14 cellular contexts compared by ENCODE assay signal in the genomic region with DNA sequence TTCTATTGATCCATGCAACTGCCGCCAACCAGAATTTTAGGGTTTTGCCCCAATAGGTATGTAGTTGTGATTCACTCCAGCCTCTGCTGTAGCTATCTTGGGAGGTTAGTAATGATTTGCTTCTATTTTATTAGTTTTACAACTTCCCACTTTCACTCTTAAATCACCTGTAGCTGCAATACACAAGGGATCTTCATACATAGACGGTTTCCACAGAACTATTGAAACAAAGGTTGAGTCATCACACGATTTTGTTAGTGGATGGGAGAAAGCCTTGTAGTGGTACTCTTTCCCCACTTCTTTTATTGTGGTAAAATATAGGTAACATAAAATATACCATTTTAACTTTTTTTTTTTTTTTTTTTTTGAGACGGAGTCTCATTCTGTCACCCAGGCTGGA.
DNase-seq lines count a peak whose midpoint lies in the region; ATAC-seq lines count a peak whose summit lies in the region.
"Had no signal": no experiment of that assay in that cellular context is flagged by ENCODE, and none has a peak within 500 bp of the region (broad histone marks: within the 10 kb centered on the region; RNA-seq: fewer than 3 reads in every experiment).

No MANE protein-coding gene starts in this region.

- intact Hi-C loops in activated CD4-positive, alpha-beta T cell treated with anti-CD3 and anti-CD28 coated beads for 36 hours (cut with DNase I, micrococcal nuclease), result no loop called here
- intact Hi-C loops in activated T-helper 1 cell treated with anti-CD3 and anti-CD28 coated beads, Interleukin-12 subunit alpha, Interleukin-12 subunit beta, Interleukin-2, Interleukin-4 antibody, amounts not matched to agents 30 ng/mL and 10 ng/mL and 1 ng/mL, durations not matched to agents 14 hours and 24 hours and 36 hours (cut with micrococcal nuclease), result no loop called here

- ATAC-seq in activated CD4-positive, alpha-beta T cell treated with anti-CD3 and anti-CD28 coated beads for 36 hours, result peak; percentile 77
- ATAC-seq in GM21717 (IDR thresholded peaks at IDR 0.05; ENCODE audit: unreplicated experiment) (peak; percentile 89), HG03095 (IDR thresholded peaks at IDR 0.05; ENCODE audit: unreplicated experiment) (peak; percentile 79)
- ATAC-seq in stimulated activated memory B cell treated with anti-CD40 and anti-IgM and Interleukin-4, amounts not matched to agents 10 μg/mL and 1 μg/mL and 100 μg/mL, for 72 hours, result peak; percentile 85
- ATAC-seq: SK-N-SH treated with all-trans-retinoic acid at 6 μM for 48 hours had no signal

- H3K27ac ChIP-seq in caudate nucleus (ENCODE audit: low read depth, low read length), result no peak overlapping the region

- H3K4me3 Mint-ChIP-seq in activated CD4-positive, alpha-beta T cell treated with anti-CD3 and anti-CD28 coated beads for 36 hours, result no peak overlapping the region
- H3K4me3 Mint-ChIP-seq in activated CD4-positive, alpha-beta T cell treated with anti-CD3 and anti-CD28 coated beads, Interleukin-2, amount 10 ng/mL, durations not matched to agents 7 days and 5 days, result no peak overlapping the region
- no peak overlapping the region for H3K4me3 Mint-ChIP-seq in stimulated activated memory B cell treated with anti-CD40 and anti-IgM and Interleukin-4, amounts not matched to agents 10 μg/mL and 1 μg/mL and 100 μg/mL, for 72 hours
- H3K4me3 Mint-ChIP-seq in activated T-helper 1 cell treated with anti-CD3 and anti-CD28 coated beads, Interleukin-12 subunit alpha, Interleukin-12 subunit beta, Interleukin-2, Interleukin-4 antibody, amounts not matched to agents 30 ng/mL and 10 ng/mL and 1 ng/mL, durations not matched to agents 14 hours and 24 hours and 36 hours, result no peak overlapping the region
- H3K4me3 Mint-ChIP-seq: activated CD4-positive, alpha-beta memory T cell treated with anti-CD3 and anti-CD28 coated beads, Interleukin-2, amount 10 ng/mL, durations not matched to agents 7 days and 5 days; activated naive CD8-positive, alpha-beta T cell treated with anti-CD3 and anti-CD28 coated beads for 36 hours had no signal

- H3K4me1 Mint-ChIP-seq in activated CD4-positive, alpha-beta T cell treated with anti-CD3 and anti-CD28 coated beads for 36 hours, result no peaks in the 10 kb centered on the region
- H3K4me1 Mint-ChIP-seq in activated CD4-positive, alpha-beta T cell treated with anti-CD3 and anti-CD28 coated beads, Interleukin-2, amount 10 ng/mL, durations not matched to agents 7 days and 5 days, result peaks cover 1% of the 10 kb centered on the region
- peaks cover 18% of the 10 kb centered on the region for H3K4me1 Mint-ChIP-seq in stimulated activated memory B cell treated with anti-CD40 and anti-IgM and Interleukin-4, amounts not matched to agents 10 μg/mL and 1 μg/mL and 100 μg/mL, for 72 hours
- peaks cover 5% of the 10 kb centered on the region for H3K4me1 Mint-ChIP-seq in activated T-helper 1 cell treated with anti-CD3 and anti-CD28 coated beads, Interleukin-12 subunit alpha, Interleukin-12 subunit beta, Interleukin-2, Interleukin-4 antibody, amounts not matched to agents 30 ng/mL and 10 ng/mL and 1 ng/mL, durations not matched to agents 14 hours and 24 hours and 36 hours (ENCODE audit: low read depth)
- H3K4me1 Mint-ChIP-seq: activated CD4-positive, alpha-beta memory T cell treated with anti-CD3 and anti-CD28 coated beads, Interleukin-2, amount 10 ng/mL, durations not matched to agents 7 days and 5 days had no signal

- H3K27me3 Mint-ChIP-seq in activated CD4-positive, alpha-beta T cell treated with anti-CD3 and anti-CD28 coated beads for 36 hours, result peaks cover 4% of the 10 kb centered on the region
- H3K27me3 Mint-ChIP-seq in activated CD4-positive, alpha-beta T cell treated with anti-CD3 and anti-CD28 coated beads, Interleukin-2, amount 10 ng/mL, durations not matched to agents 7 days and 5 days, result peaks cover 4% of the 10 kb centered on the region
- peaks cover 51% of the 10 kb centered on the region for H3K27me3 Mint-ChIP-seq in stimulated activated memory B cell treated with anti-CD40 and anti-IgM and Interleukin-4, amounts not matched to agents 10 μg/mL and 1 μg/mL and 100 μg/mL, for 72 hours
- peaks cover 16% of the 10 kb centered on the region for H3K27me3 Mint-ChIP-seq in activated T-helper 1 cell treated with anti-CD3 and anti-CD28 coated beads, Interleukin-12 subunit alpha, Interleukin-12 subunit beta, Interleukin-2, Interleukin-4 antibody, amounts not matched to agents 30 ng/mL and 10 ng/mL and 1 ng/mL, durations not matched to agents 14 hours and 24 hours and 36 hours (ENCODE audit: insufficient read depth)

- no peaks in the 10 kb centered on the region for H3K9me3 Mint-ChIP-seq in activated CD4-positive, alpha-beta T cell treated with anti-CD3 and anti-CD28 coated beads for 36 hours (ENCODE audit: low read depth)
- H3K9me3 Mint-ChIP-seq in activated CD4-positive, alpha-beta T cell treated with anti-CD3 and anti-CD28 coated beads, Interleukin-2, amount 10 ng/mL, durations not matched to agents 7 days and 5 days, result no peaks in the 10 kb centered on the region
- no peaks in the 10 kb centered on the region for H3K9me3 Mint-ChIP-seq in stimulated activated memory B cell treated with anti-CD40 and anti-IgM and Interleukin-4, amounts not matched to agents 10 μg/mL and 1 μg/mL and 100 μg/mL, for 72 hours
- no peaks in the 10 kb centered on the region for H3K9me3 Mint-ChIP-seq in activated T-helper 1 cell treated with anti-CD3 and anti-CD28 coated beads, Interleukin-12 subunit alpha, Interleukin-12 subunit beta, Interleukin-2, Interleukin-4 antibody, amounts not matched to agents 30 ng/mL and 10 ng/mL and 1 ng/mL, durations not matched to agents 14 hours and 24 hours and 36 hours
- H3K9me3 Mint-ChIP-seq: activated CD4-positive, alpha-beta memory T cell treated with anti-CD3 and anti-CD28 coated beads, Interleukin-2, amount 10 ng/mL, durations not matched to agents 7 days and 5 days; activated naive CD8-positive, alpha-beta T cell treated with anti-CD3 and anti-CD28 coated beads for 36 hours had no signal

- CTCF ChIA-PET in activated CD4-positive, alpha-beta T cell treated with anti-CD3 and anti-CD28 coated beads for 36 hours (lab: Charles Lee), result interaction anchor here (0.6 to 1.5 kb wide), 3 partner anchors 15 to 1866 kb away, joined by 3 read pairs; no protein-coding TSS in a partner anchor
- CTCF ChIA-PET in activated CD4-positive, alpha-beta T cell treated with anti-CD3 and anti-CD28 coated beads, Interleukin-2, amount 10 ng/mL, durations not matched to agents 7 days and 5 days (lab: Charles Lee), result interaction anchor here (1.2 to 1.5 kb wide), 2 partner anchors 10 to 37 kb away, joined by 3 read pairs; no protein-coding TSS in a partner anchor

- POLR2A ChIA-PET in activated CD4-positive, alpha-beta T cell treated with anti-CD3 and anti-CD28 coated beads for 36 hours (lab: Charles Lee), result no interaction called here
- POLR2A ChIA-PET in activated CD4-positive, alpha-beta T cell treated with anti-CD3 and anti-CD28 coated beads, Interleukin-2, amount 10 ng/mL, durations not matched to agents 7 days and 5 days (lab: Charles Lee), result interaction anchor here (0.6 kb wide), 2 partner anchors 87 to 360 kb away, joined by 3 read pairs; no protein-coding TSS in a partner anchor

- no peaks in the 10 kb centered on the region for H3K36me3 Mint-ChIP-seq in activated CD4-positive, alpha-beta T cell treated with anti-CD3 and anti-CD28 coated beads for 36 hours (ENCODE audit: low read depth)
- no peaks in the 10 kb centered on the region for H3K36me3 Mint-ChIP-seq in activated CD4-positive, alpha-beta T cell treated with anti-CD3 and anti-CD28 coated beads, Interleukin-2, amount 10 ng/mL, durations not matched to agents 7 days and 5 days (ENCODE audit: low read depth)
- H3K36me3 Mint-ChIP-seq in stimulated activated memory B cell treated with anti-CD40 and anti-IgM and Interleukin-4, amounts not matched to agents 10 μg/mL and 1 μg/mL and 100 μg/mL, for 72 hours, result no peaks in the 10 kb centered on the region
- no peaks in the 10 kb centered on the region for H3K36me3 Mint-ChIP-seq in activated T-helper 1 cell treated with anti-CD3 and anti-CD28 coated beads, Interleukin-12 subunit alpha, Interleukin-12 subunit beta, Interleukin-2, Interleukin-4 antibody, amounts not matched to agents 30 ng/mL and 10 ng/mL and 1 ng/mL, durations not matched to agents 14 hours and 24 hours and 36 hours (ENCODE audit: low read depth)
- H3K36me3 Mint-ChIP-seq: activated naive CD8-positive, alpha-beta T cell treated with anti-CD3 and anti-CD28 coated beads for 36 hours had no signal

- no peak overlapping the region for H3K27ac Mint-ChIP-seq in activated CD4-positive, alpha-beta T cell treated with anti-CD3 and anti-CD28 coated beads for 36 hours
- no peak overlapping the region for H3K27ac Mint-ChIP-seq in activated CD4-positive, alpha-beta T cell treated with anti-CD3 and anti-CD28 coated beads, Interleukin-2, amount 10 ng/mL, durations not matched to agents 7 days and 5 days
- H3K27ac Mint-ChIP-seq in stimulated activated memory B cell treated with anti-CD40 and anti-IgM and Interleukin-4, amounts not matched to agents 10 μg/mL and 1 μg/mL and 100 μg/mL, for 72 hours, result peak overlapping the region; percentile 30
- no peak overlapping the region for H3K27ac Mint-ChIP-seq in activated T-helper 1 cell treated with anti-CD3 and anti-CD28 coated beads, Interleukin-12 subunit alpha, Interleukin-12 subunit beta, Interleukin-2, Interleukin-4 antibody, amounts not matched to agents 30 ng/mL and 10 ng/mL and 1 ng/mL, durations not matched to agents 14 hours and 24 hours and 36 hours
- H3K27ac Mint-ChIP-seq: activated CD4-positive, alpha-beta memory T cell treated with anti-CD3 and anti-CD28 coated beads, Interleukin-2, amount 10 ng/mL, durations not matched to agents 7 days and 5 days; activated naive CD8-positive, alpha-beta T cell treated with anti-CD3 and anti-CD28 coated beads for 36 hours had no signal

- DNase-seq in activated CD4-positive, alpha-beta T cell treated with anti-CD3 and anti-CD28 coated beads for 36 hours, result no peak
- DNase-seq in activated CD4-positive, alpha-beta T cell treated with anti-CD3 and anti-CD28 coated beads, Interleukin-2, amount 10 ng/mL, durations not matched to agents 7 days and 5 days, result no peak
- DNase-seq in middle frontal gyrus (ENCODE audit: extremely low spot score, low spot score) (no peak), caudate nucleus (lab: John Stamatoyannopoulos, UW) (no peak)
- DNase-seq in activated T-helper 1 cell treated with anti-CD3 and anti-CD28 coated beads, Interleukin-12 subunit alpha, Interleukin-12 subunit beta, Interleukin-2, Interleukin-4 antibody, amounts not matched to agents 30 ng/mL and 10 ng/mL and 1 ng/mL, durations not matched to agents 14 hours and 24 hours and 36 hours (ENCODE audit: low spot score), result no peak
- DNase-seq: activated CD4-positive, alpha-beta memory T cell treated with anti-CD3 and anti-CD28 coated beads, Interleukin-2, amount 10 ng/mL, durations not matched to agents 7 days and 5 days; activated naive CD8-positive, alpha-beta T cell treated with anti-CD3 and anti-CD28 coated beads for 36 hours; NCI-H1436; NCI-H82; stimulated activated CD4-positive, alpha-beta T cell treated with anti-CD3 and anti-CD28 coated beads, Interleukin-12 subunit alpha, Interleukin-12 subunit beta, amount 100 ng/mL, for 4 hours had no signal
